8 cellular contexts compared by ENCODE assay signal in the genomic region with DNA sequence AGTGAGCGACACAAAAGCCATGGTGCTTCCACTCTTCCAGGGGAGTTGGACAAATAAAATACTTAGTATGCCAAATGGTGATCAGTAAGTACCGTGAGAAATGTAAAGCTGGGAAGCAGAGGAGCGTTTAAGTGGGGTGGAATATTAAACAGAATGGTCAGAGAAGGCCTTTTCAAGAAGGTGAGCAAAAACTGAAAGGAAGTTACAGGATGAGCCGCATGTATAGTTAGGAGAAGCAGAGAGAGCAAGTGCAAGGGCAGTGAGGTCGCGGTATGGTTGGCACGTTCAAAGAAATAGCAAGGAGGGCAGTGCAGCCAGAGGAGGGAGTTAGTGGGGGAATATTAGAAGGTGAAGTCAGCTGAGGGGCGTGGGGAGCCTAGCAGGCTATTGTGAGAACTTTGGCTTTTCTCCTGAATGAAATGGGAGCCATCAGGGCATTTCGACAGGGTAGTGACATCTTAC. TPM values are rescaled to one million over a fixed set of nuclear protein-coding genes. Genes with fewer than 3 reads are reported as not detected.
DNase-seq lines count a peak whose midpoint lies in the region; ATAC-seq and TF ChIP-seq lines count a peak whose summit lies in the region.

No MANE protein-coding gene starts in this region.

- H3K4me1 ChIP-seq in SJCRH30 (peaks cover 3% of the 10 kb centered on the region; the same call in 1 of the 2 replicates), esophagus squamous epithelium (peaks cover 40 to 72% (median 47%) of the 10 kb centered on the region in 3 donors), prostate gland (replicated peaks) (peaks cover 30% of the 10 kb centered on the region)

- intact Hi-C loops in esophagus squamous epithelium (cut with DNase I) (no loop called here), prostate gland (cut with DNase I) (no loop called here)

- H3K36me3 ChIP-seq in SJCRH30 = peaks cover 20% of the 10 kb centered on the region
- H3K36me3 ChIP-seq in esophagus squamous epithelium = peaks cover 12 to 48% (median 20%) of the 10 kb centered on the region in 3 donors
- H3K36me3 ChIP-seq in prostate gland = peaks cover 0 to 9% of the 10 kb centered on the region in 2 donors

- TF ChIP-seq CTCF in esophagus squamous epithelium (IDR thresholded peaks at IDR 0.05) (no peak), prostate gland (IDR thresholded peaks at IDR 0.05) (no peak)

- 29 to 31% methylated on average over 9 of the region's 9 CpGs for WGBS in esophagus squamous epithelium, 2 donors
- WGBS in prostate gland = 40% methylated on average over 9 of the region's 9 CpGs

- TF ChIP-seq POLR2A in esophagus squamous epithelium (IDR thresholded peaks at IDR 0.05) (no peak), prostate gland (IDR thresholded peaks at IDR 0.05) (no peak)

- ATAC-seq in HG03175 (IDR thresholded peaks at IDR 0.05; ENCODE audit: unreplicated experiment) = no peak

- H3K4me3 ChIP-seq in SJCRH30 (peak overlapping the region; percentile 79), esophagus squamous epithelium (peak overlapping the region; percentile 62 to 99 (median 86)), prostate gland (peak overlapping the region; percentile 89 to 100)

- DNase-seq in NCI-H748 treated with DMSO at 0.1 percent for 48 hours (lab: John Stamatoyannopoulos, UW) = peak; percentile 47
- DNase-seq in NCI-H748 (lab: John Stamatoyannopoulos, UW; ENCODE audit: unreplicated experiment) = no peak
- DNase-seq in SJCRH30 = no peak
- no peak for DNase-seq in esophagus squamous epithelium (lab: John Stamatoyannopoulos, UW)
- no peak for DNase-seq in prostate gland (ENCODE audit: low spot score)
- DNase-seq in GM03348 (ENCODE audit: low spot score) = no peak
- no peak for DNase-seq in NK-92 (lab: John Stamatoyannopoulos, UW; ENCODE audit: unreplicated experiment)

- no peaks in the 10 kb centered on the region for H3K27me3 ChIP-seq in SJCRH30
- no peaks in the 10 kb centered on the region for H3K27me3 ChIP-seq in esophagus squamous epithelium
- H3K27me3 ChIP-seq in prostate gland (replicated peaks; ENCODE audit: insufficient read depth) = no peaks in the 10 kb centered on the region

- no peaks in the 10 kb centered on the region for H3K9me3 ChIP-seq in SJCRH30 (replicated peaks)
- H3K9me3 ChIP-seq in esophagus squamous epithelium = no peaks in the 10 kb centered on the region
- H3K9me3 ChIP-seq in prostate gland = no peaks in the 10 kb centered on the region

- H3K27ac ChIP-seq in SJCRH30 (peak overlapping the region; percentile 59), esophagus squamous epithelium (peak overlapping the region; percentile 89 to 98 (median 96)), prostate gland (peak overlapping the region; percentile 91 to 97)

RNA-seq across cellular contexts. Expression of a gene that starts 0.7 kb away (rescaled TPM):
- 89.7 and 109 TPM in 2 replicates for total RNA-seq in SJCRH30 (2014; rRNA removed; shearing (Covaris generic))
- total RNA-seq in esophagus squamous epithelium (100 to 1,000 TPM in 3 of 4 donors, 10 to 100 TPM in 1; 70.1 to 169 (median 135) TPM), prostate gland (100 to 1,000 TPM; 180 to 245 TPM)

RNA-seq across cellular contexts. Expression of a gene that starts 4.2 kb away (rescaled TPM):
- total RNA-seq in SJCRH30 (2014; rRNA removed; shearing (Covaris generic)) = 45.4 and 47.9 TPM in 2 replicates
- total RNA-seq in esophagus squamous epithelium = 10 to 100 TPM; 14.0 to 34.6 (median 27.7) TPM
- 10 to 100 TPM; 25.4 to 31.1 TPM for total RNA-seq in prostate gland

RNA-seq across cellular contexts. Expression of a gene that starts 5.0 kb away (rescaled TPM):
- 65.9 and 67.4 TPM in 2 replicates for total RNA-seq in SJCRH30 (2014; rRNA removed; shearing (Covaris generic))
- total RNA-seq in esophagus squamous epithelium = 10 to 100 TPM; 38.9 to 59.3 (median 48.3) TPM
- 10 to 100 TPM; 34.8 to 63.9 TPM for total RNA-seq in prostate gland

RNA-seq across cellular contexts. Expression of a gene that starts 17.4 kb away (rescaled TPM):
- 0.85 and 1.6 TPM in 2 replicates for total RNA-seq in SJCRH30 (2014; rRNA removed; shearing (Covaris generic))
- total RNA-seq in esophagus squamous epithelium = 1 to 10 TPM; 3.0 to 7.3 (median 4.7) TPM
- 10 to 100 TPM; 14.3 to 23.7 TPM for total RNA-seq in prostate gland

RNA-seq across cellular contexts. Expression of a gene that starts 27.3 kb away (rescaled TPM):
- total RNA-seq in SJCRH30 (2014; rRNA removed; shearing (Covaris generic)) = 15.4 and 17.7 TPM in 2 replicates
- total RNA-seq in esophagus squamous epithelium (10 to 100 TPM; 19.3 to 32.4 (median 20.5) TPM), prostate gland (10 to 100 TPM; 27.7 to 55.7 TPM)
